In genomic region chr4:139469869-139470268, GRCh38 we compare ENCODE assay signal across 19 cellular contexts.
"Had no signal": no experiment of that assay in that cellular context is flagged by ENCODE, and none has a peak within 500 bp of the region (broad histone marks: within the 10 kb centered on the region; RNA-seq: fewer than 3 reads in every experiment).

No MANE protein-coding gene starts in this region.

- H3K27me3 ChIP-seq: gastrocnemius medialis, heart left ventricle, spleen, thyroid gland, uterus had no signal

- H3K4me1 Mint-ChIP-seq: activated naive CD8-positive, alpha-beta T cell treated with anti-CD3 and anti-CD28 coated beads, Interleukin-2, amount 10 ng/mL, durations not matched to agents 7 days and 5 days; nephron had no signal

- H3K4me3 ChIP-seq: gastrocnemius medialis, heart left ventricle, spleen, thyroid gland, uterus had no signal

- H3K4me3 Mint-ChIP-seq: activated naive CD8-positive, alpha-beta T cell treated with anti-CD3 and anti-CD28 coated beads, Interleukin-2, amount 10 ng/mL, durations not matched to agents 7 days and 5 days; immature natural killer cell; memory B cell; nephron had no signal

- H3K27ac ChIP-seq: gastrocnemius medialis, heart left ventricle, spleen, thyroid gland, uterus had no signal

- ATAC-seq: activated CD4-positive, CD25-positive, alpha-beta regulatory T cell treated with anti-CD3 and anti-CD28 coated beads, Interleukin-2, amount 50 U/mL, for 24 hours; gastrocnemius medialis; sciatic nerve had no signal

- H3K36me3 ChIP-seq: uterus had no signal

- H3K4me1 ChIP-seq: gastrocnemius medialis, uterus had no signal

- H3K9me3 ChIP-seq: gastrocnemius medialis, thyroid gland, uterus had no signal

- DNase-seq: activated CD4-positive, alpha-beta T cell treated with anti-CD3 and anti-CD28 coated beads, Interleukin-2, amount 50 U/mL, for 1 hour; activated CD8-positive, alpha-beta memory T cell treated with anti-CD3 and anti-CD28 coated beads for 24 hours; activated naive CD8-positive, alpha-beta T cell treated with anti-CD3 and anti-CD28 coated beads, Interleukin-2, amount 10 ng/mL, durations not matched to agents 7 days and 5 days; anterior cingulate cortex; dermis blood vessel endothelial cell; gastrocnemius medialis; heart left ventricle; immature natural killer cell; left cardiac atrium; spleen; stimulated activated CD4-positive, alpha-beta T cell treated with anti-CD3 and anti-CD28 coated beads, Interleukin-2, amount 100 ng/mL, for 24 hours; T-helper 1 cell; T1000; uterus had no signal

- H3K27me3 Mint-ChIP-seq: activated naive CD8-positive, alpha-beta T cell treated with anti-CD3 and anti-CD28 coated beads, Interleukin-2, amount 10 ng/mL, durations not matched to agents 7 days and 5 days; memory B cell had no signal

- H3K27ac Mint-ChIP-seq: activated naive CD8-positive, alpha-beta T cell treated with anti-CD3 and anti-CD28 coated beads, Interleukin-2, amount 10 ng/mL, durations not matched to agents 7 days and 5 days; immature natural killer cell; memory B cell; nephron had no signal
